In genomic region chr22:19060356-19061009, GRCh38 we compare ENCODE assay signal across 14 cellular contexts.
DNase-seq lines count a peak whose midpoint lies in the region; ATAC-seq and TF ChIP-seq lines count a peak whose summit lies in the region.
"Had no signal": no experiment of that assay in that cellular context is flagged by ENCODE, and none has a peak within 500 bp of the region (broad histone marks: within the 10 kb centered on the region; RNA-seq: fewer than 3 reads in every experiment).

No MANE protein-coding gene starts in this region.

- H4K20me1 ChIP-seq in osteoblast (ENCODE audit: insufficient read depth, low read length): peaks cover 34% of the 10 kb centered on the region

- H3K4me3 ChIP-seq in coronary artery: no peak overlapping the region
- H3K4me3 ChIP-seq in osteoblast (ENCODE audit: insufficient read depth, low read length): no peak overlapping the region
- H3K4me3 ChIP-seq: heart left ventricle had no signal

- H3K27me3 Mint-ChIP-seq in CD14-positive monocyte (ENCODE audit: low read depth in 3 of 3): peaks cover 0 to 3% (median 0%) of the 10 kb centered on the region in 3 donors
- H3K27me3 Mint-ChIP-seq: CD4-positive, alpha-beta T cell had no signal

- peaks cover 51% of the 10 kb centered on the region for H3K36me3 ChIP-seq in osteoblast (ENCODE audit: insufficient read depth, low read length)

- H3K9me3 ChIP-seq in osteoblast (ENCODE audit: low read depth, low read length): no peaks in the 10 kb centered on the region
- H3K9me3 ChIP-seq: heart left ventricle had no signal

- no peak overlapping the region for H3K4me3 Mint-ChIP-seq in CD14-positive monocyte
- H3K4me3 Mint-ChIP-seq: CD4-positive, alpha-beta T cell had no signal

- peaks cover 0 to 1% (median 0%) of the 10 kb centered on the region in 7 donors for H3K9me3 Mint-ChIP-seq in CD14-positive monocyte
- H3K9me3 Mint-ChIP-seq: CD4-positive, alpha-beta T cell had no signal

- no peak overlapping the region for H2AFZ ChIP-seq in osteoblast (ENCODE audit: low read length)

- intact Hi-C loops in CD14-positive monocyte (cut with micrococcal nuclease): no loop called here

- no peak overlapping the region for H3K4me2 ChIP-seq in osteoblast (ENCODE audit: insufficient read depth, low read length)

- no peaks in the 10 kb centered on the region for H3K79me2 ChIP-seq in osteoblast (ENCODE audit: insufficient read depth, low read length)

- H3K27ac ChIP-seq in coronary artery (no peak overlapping the region), osteoblast (ENCODE audit: low read depth, low read length) (peak overlapping the region; percentile 61)
- H3K27ac ChIP-seq: heart left ventricle had no signal

- ATAC-seq in GM21825 (IDR thresholded peaks at IDR 0.05; ENCODE audit: unreplicated experiment): no peak
- ATAC-seq in GM18511 (IDR thresholded peaks at IDR 0.05; ENCODE audit: unreplicated experiment): no peak
- ATAC-seq: heart left ventricle had no signal

- peak overlapping the region in 3 of 7 donors; percentile 20 to 69 (median 63) for H3K27ac Mint-ChIP-seq in CD14-positive monocyte
- H3K27ac Mint-ChIP-seq: CD4-positive, alpha-beta T cell had no signal

- DNase-seq in EH (ENCODE audit: low read depth) (peak; percentile 18), LHCN-M2 (ENCODE audit: low read depth) (peak; percentile 12), coronary artery (ENCODE audit: low spot score) (peak; percentile 29), osteoblast (ENCODE audit: insufficient read length, low spot score, missing footprints) (peak; percentile 90), CD14-positive monocyte (ENCODE audit: low spot score) (no peak)
- DNase-seq: amniotic stem cell; CD4-positive, alpha-beta T cell; effector CD4-positive, alpha-beta T cell; NCI-H1417; NCI-H526; SHP77 had no signal

- H3K4me1 Mint-ChIP-seq in CD14-positive monocyte: no peaks in the 10 kb centered on the region

- peaks cover 90 to 99% of the 10 kb centered on the region in 2 donors for H3K36me3 Mint-ChIP-seq in CD14-positive monocyte

- peaks cover 7% of the 10 kb centered on the region for H3K4me1 ChIP-seq in osteoblast (ENCODE audit: insufficient read depth, low read length)

- H3K27me3 ChIP-seq in osteoblast (ENCODE audit: insufficient read depth, low read length): no peaks in the 10 kb centered on the region
- H3K27me3 ChIP-seq: heart left ventricle had no signal

- TF ChIP-seq CTCF in coronary artery (IDR thresholded peaks at IDR 0.05): no peak
- no peak for TF ChIP-seq CTCF in osteoblast (IDR thresholded peaks at IDR 0.05; ENCODE audit: extremely low read depth, low read depth, low read length)
- no peak for TF ChIP-seq CTCF in CD14-positive monocyte (IDR thresholded peaks at IDR 0.05)
